ENCODE assay signal across 19 cellular contexts in genomic region chr2:240760121-240760520, GRCh38. TPM values are rescaled to one million over a fixed set of nuclear protein-coding genes. Genes with fewer than 3 reads are reported as not detected.
"Had no signal": no experiment of that assay in that cellular context is flagged by ENCODE, and none has a peak within 500 bp of the region (broad histone marks: within the 10 kb centered on the region; RNA-seq: fewer than 3 reads in every experiment).

No MANE protein-coding gene starts in this region.

- H3K4me2 ChIP-seq: KMS-11, PC-9 had no signal

- H3K27ac ChIP-seq: brain microvascular endothelial cell, cardiac muscle cell, KMS-11, PC-9, VCaP had no signal

- ATAC-seq: T-helper 17 cell had no signal

- H3K36me3 ChIP-seq: brain microvascular endothelial cell, cardiac muscle cell, MG63 had no signal

- H3K27me3 ChIP-seq: brain microvascular endothelial cell, cardiac muscle cell, MG63 had no signal

- H3K9me3 ChIP-seq: MG63 had no signal

- FAIRE-seq: TTC549 had no signal

- H3K9ac ChIP-seq: KMS-11 had no signal

- H2AFZ ChIP-seq: PC-9 had no signal

- DNase-seq: activated CD8-positive, alpha-beta memory T cell treated with anti-CD3 and anti-CD28 coated beads, Interleukin-2, amount 50 U/mL, for 4 hours; activated gamma-delta T cell treated with Interleukin-2 at 50 U/mL for 16 hours; activated naive CD4-positive, alpha-beta T cell treated with anti-CD3 and anti-CD28 coated beads, Interleukin-2, amount 10 ng/mL, durations not matched to agents 7 days and 5 days; brain microvascular endothelial cell; MG63; NCI-H1092 treated with DMSO at 0.1 percent for 48 hours; NCI-H1417 treated with DMSO at 0.1 percent for 48 hours; NCI-H1694; NCI-H2029; NCI-H226; NCI-H526 treated with DMSO at 0.1 percent for 48 hours; PC-9; SHP77 treated with DMSO at 0.1 percent for 48 hours; T-helper 17 cell; T-helper 9 cell had no signal

- H3K4me3 ChIP-seq: cardiac muscle cell, MG63, PC-9 had no signal

RNA-seq across cellular contexts. Expression of gene KIF1A, which starts 59.9 kb away (rescaled TPM):
- total RNA-seq: PC-9 had no signal
